ENCODE assay signal across 27 cellular contexts in the genomic region with DNA sequence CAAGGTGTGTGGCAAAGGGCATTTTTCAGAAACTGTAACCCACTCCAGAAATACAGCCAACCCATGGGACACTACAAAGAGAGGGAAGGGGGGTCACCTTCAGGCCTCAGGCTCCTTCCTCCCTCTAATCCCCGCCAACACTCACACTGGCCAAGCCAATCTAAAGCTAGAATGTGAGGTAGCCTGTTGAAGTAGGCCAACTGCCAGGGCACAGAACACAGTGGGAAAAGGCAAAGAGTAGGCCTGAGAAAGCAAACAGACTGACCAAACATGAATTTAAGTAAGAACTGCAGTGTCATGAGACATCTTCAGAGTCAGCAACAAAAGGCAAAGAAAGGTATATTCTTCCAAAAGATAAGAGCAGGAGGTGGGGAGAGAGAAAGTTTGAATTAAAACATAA.
"Had no signal": no experiment of that assay in that cellular context is flagged by ENCODE, and none has a peak within 500 bp of the region (broad histone marks: within the 10 kb centered on the region; RNA-seq: fewer than 3 reads in every experiment).

No MANE protein-coding gene starts in this region.

- H3K27ac ChIP-seq: ascending aorta, SJCRH30, SK-N-MC had no signal

- FAIRE-seq: bronchial epithelial cell, TTC549 had no signal

- H3K27ac Mint-ChIP-seq: activated CD4-positive, alpha-beta T cell treated with anti-CD3 and anti-CD28 coated beads, Interleukin-2, amount 10 ng/mL, durations not matched to agents 24 days and 14 days; activated CD8-positive, alpha-beta T cell treated with anti-CD3 and anti-CD28 coated beads for 36 hours; activated naive CD8-positive, alpha-beta T cell treated with anti-CD3 and anti-CD28 coated beads for 36 hours; activated T-cell treated with anti-CD3 and anti-CD28 coated beads, Interleukin-2, amount 50 U/mL, for 72 hours; activated T-helper 17 cell treated with anti-CD3 and anti-CD28 coated beads, Interleukin-2, amount 50 U/mL, for 72 hours; brain had no signal

- H3K27me3 Mint-ChIP-seq: activated CD4-positive, alpha-beta T cell treated with anti-CD3 and anti-CD28 coated beads, Interleukin-2, amount 10 ng/mL, durations not matched to agents 24 days and 14 days; activated CD8-positive, alpha-beta T cell treated with anti-CD3 and anti-CD28 coated beads for 36 hours; activated naive CD8-positive, alpha-beta T cell treated with anti-CD3 and anti-CD28 coated beads for 36 hours had no signal

- H3K4me3 Mint-ChIP-seq: activated CD4-positive, alpha-beta T cell treated with anti-CD3 and anti-CD28 coated beads, Interleukin-2, amount 10 ng/mL, durations not matched to agents 24 days and 14 days; activated CD8-positive, alpha-beta T cell treated with anti-CD3 and anti-CD28 coated beads for 36 hours; activated naive CD8-positive, alpha-beta T cell treated with anti-CD3 and anti-CD28 coated beads for 36 hours; activated T-cell treated with anti-CD3 and anti-CD28 coated beads, Interleukin-2, amount 50 U/mL, for 72 hours; activated T-helper 17 cell treated with anti-CD3 and anti-CD28 coated beads, Interleukin-2, amount 50 U/mL, for 72 hours; brain had no signal

- H3K27me3 ChIP-seq: ascending aorta had no signal

- H3K9me3 Mint-ChIP-seq: activated CD4-positive, alpha-beta T cell treated with anti-CD3 and anti-CD28 coated beads, Interleukin-2, amount 10 ng/mL, durations not matched to agents 24 days and 14 days; activated CD8-positive, alpha-beta T cell treated with anti-CD3 and anti-CD28 coated beads for 36 hours; activated T-cell treated with anti-CD3 and anti-CD28 coated beads, Interleukin-2, amount 50 U/mL, for 72 hours; activated T-helper 17 cell treated with anti-CD3 and anti-CD28 coated beads, Interleukin-2, amount 50 U/mL, for 72 hours had no signal

- H3K4me1 Mint-ChIP-seq: activated CD4-positive, alpha-beta T cell treated with anti-CD3 and anti-CD28 coated beads, Interleukin-2, amount 10 ng/mL, durations not matched to agents 24 days and 14 days; activated naive CD8-positive, alpha-beta T cell treated with anti-CD3 and anti-CD28 coated beads for 36 hours; activated T-helper 17 cell treated with anti-CD3 and anti-CD28 coated beads, Interleukin-2, amount 50 U/mL, for 72 hours; brain had no signal

- H3K36me3 Mint-ChIP-seq: activated naive CD8-positive, alpha-beta T cell treated with anti-CD3 and anti-CD28 coated beads for 36 hours; brain had no signal

- H3K9me3 ChIP-seq: ascending aorta, SJCRH30 had no signal

- H3K4me3 ChIP-seq: ascending aorta, SJCRH30, SK-N-MC had no signal

- H3K36me3 ChIP-seq: ascending aorta, SJCRH30 had no signal

- H3K4me1 ChIP-seq: ascending aorta, SJCRH30 had no signal

- DNase-seq: activated CD4-positive, alpha-beta T cell treated with anti-CD3 and anti-CD28 coated beads, Interleukin-2, amount 10 ng/mL, durations not matched to agents 24 days and 14 days; activated CD4-positive, alpha-beta T cell treated with anti-CD3 and anti-CD28 coated beads, Interleukin-2, amount 50 U/mL, for 4 hours; activated CD8-positive, alpha-beta T cell treated with anti-CD3 and anti-CD28 coated beads for 36 hours; activated effector memory CD4-positive, alpha-beta T cell treated with anti-CD3 and anti-CD28 coated beads, Interleukin-2, amount 50 U/mL, for 16 hours; activated naive CD4-positive, alpha-beta T cell; activated naive CD4-positive, alpha-beta T cell treated with anti-CD3 and anti-CD28 coated beads, Interleukin-2, amount 50 U/mL, for 16 hours; activated naive CD8-positive, alpha-beta T cell treated with anti-CD3 and anti-CD28 coated beads for 36 hours; activated T-cell treated with anti-CD3 and anti-CD28 coated beads, Interleukin-2, amount 50 U/mL, for 1 hour; activated T-cell treated with anti-CD3 and anti-CD28 coated beads, Interleukin-2, amount 50 U/mL, for 72 hours; amygdala; caudate nucleus; cerebellar nuclear complex; NCI-H1105 treated with DMSO at 0.1 percent for 48 hours; NCI-H1436; NCI-H1694; NCI-H2029; NCI-H345; NCI-H524 treated with DMSO at 0.1 percent for 48 hours; SHP77; SJCRH30; T1000 had no signal
